Comparison of ENCODE assay signal across 19 cellular contexts in the genomic region with DNA sequence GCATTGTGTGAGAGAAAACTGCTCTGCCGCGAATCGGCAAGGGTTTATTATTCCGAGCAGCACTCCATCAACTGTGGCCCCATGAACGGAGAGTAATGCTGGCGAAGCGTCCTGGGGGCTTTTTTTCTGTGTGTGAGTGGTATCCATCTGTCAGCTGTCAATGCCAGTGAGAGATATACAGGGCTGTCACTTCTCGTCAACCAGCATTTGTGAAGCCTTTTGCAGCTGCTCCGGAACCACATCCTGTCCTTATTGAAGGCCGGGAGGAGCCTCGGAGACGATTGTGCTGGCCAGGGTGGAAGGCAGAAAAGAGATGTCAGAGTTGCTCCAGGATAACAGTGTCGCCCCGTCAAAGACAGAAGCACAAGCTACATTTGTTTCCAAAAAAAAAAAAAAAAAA.
DNase-seq lines count a peak whose midpoint lies in the region; TF ChIP-seq lines count a peak whose summit lies in the region.
"Had no signal": no experiment of that assay in that cellular context is flagged by ENCODE, and none has a peak within 500 bp of the region (broad histone marks: within the 10 kb centered on the region; RNA-seq: fewer than 3 reads in every experiment).

No MANE protein-coding gene starts in this region.

- no peak for TF ChIP-seq POLR2A in thyroid gland (IDR thresholded peaks at IDR 0.05)

- TF ChIP-seq CTCF in thyroid gland (IDR thresholded peaks at IDR 0.05) = no peak

- peak; percentile 18 for DNase-seq in NCI-H526 treated with DMSO at 0.1 percent for 48 hours (lab: John Stamatoyannopoulos, UW)
- no peak for DNase-seq in NCI-H526 (lab: John Stamatoyannopoulos, UW)
- peak; percentile 44 for DNase-seq in NCI-H748 treated with DMSO at 0.1 percent for 48 hours (lab: John Stamatoyannopoulos, UW)
- peak; percentile 1 for DNase-seq in globus pallidus (ENCODE audit: low spot score)
- DNase-seq in activated CD8-positive, alpha-beta memory T cell treated with anti-CD3 and anti-CD28 coated beads for 24 hours = no peak
- DNase-seq in thyroid gland = no peak
- no peak for DNase-seq in COLO829 (ENCODE audit: low spot score)
- DNase-seq: activated CD4-positive, alpha-beta T cell treated with anti-CD3 and anti-CD28 coated beads, Interleukin-2, amount 10 ng/mL, durations not matched to agents 24 days and 14 days; activated T-cell treated with anti-CD3 and anti-CD28 coated beads, Interleukin-2, amount 50 U/mL, for 4 hours; adrenal gland; cortex of kidney; esophagus squamous epithelium; lower lobe of right lung; NCI-H2081; RPMI8226; T-helper 2 cell had no signal

- WGBS in thyroid gland, 2 donors = 60 to 65% methylated on average over 14 of the region's 14 CpGs

- no peaks in the 10 kb centered on the region for H3K9me3 ChIP-seq in skeletal muscle satellite cell (replicated peaks; ENCODE audit: low read length)
- H3K9me3 ChIP-seq in thyroid gland = no peaks in the 10 kb centered on the region
- H3K9me3 ChIP-seq: adrenal gland, esophagus squamous epithelium, HAP-1, lower lobe of right lung had no signal

- H3K4me1 ChIP-seq in skeletal muscle satellite cell (ENCODE audit: control insufficient read depth, insufficient read depth, low read length) (peaks cover 7% of the 10 kb centered on the region), thyroid gland (no peaks in the 10 kb centered on the region)
- H3K4me1 ChIP-seq: adrenal gland, HAP-1, lower lobe of right lung had no signal

- H3K4me3 ChIP-seq in skeletal muscle satellite cell (ENCODE audit: low read length) (peak overlapping the region; percentile 60), thyroid gland (replicated peaks in 1 of 3) (no peak overlapping the region)
- H3K4me3 ChIP-seq: adrenal gland, esophagus squamous epithelium, HAP-1, lower lobe of right lung had no signal

- intact Hi-C loops in thyroid gland (cut with DNase I) = no loop called here

- no peaks in the 10 kb centered on the region for H3K27me3 ChIP-seq in skeletal muscle satellite cell (ENCODE audit: control insufficient read depth, insufficient read depth, low read length)
- no peaks in the 10 kb centered on the region for H3K27me3 ChIP-seq in thyroid gland
- H3K27me3 ChIP-seq: adrenal gland had no signal

- H3K36me3 ChIP-seq in skeletal muscle satellite cell (ENCODE audit: insufficient read depth, low read length) (no peaks in the 10 kb centered on the region), thyroid gland (no peaks in the 10 kb centered on the region)
- H3K36me3 ChIP-seq: adrenal gland, esophagus squamous epithelium, HAP-1, lower lobe of right lung had no signal

- peak overlapping the region; percentile 78 for H3K4me2 ChIP-seq in skeletal muscle satellite cell (ENCODE audit: low read length)
- H3K4me2 ChIP-seq: KMS-11 had no signal

- H3K27ac ChIP-seq in thyroid gland = no peak overlapping the region
- H3K27ac ChIP-seq: adrenal gland, esophagus squamous epithelium, KMS-11, lower lobe of right lung had no signal

- H3K9ac ChIP-seq in skeletal muscle satellite cell (ENCODE audit: low read depth, low read length) = peak overlapping the region; percentile 58
- H3K9ac ChIP-seq: KMS-11 had no signal

Comparison
In these comparisons a context has a peak if more than half of its experiments do, and no peak if none do; other contexts are left out.
1. DNase-seq: peak in NCI-H526 treated with DMSO at 0.1 percent for 48 hours (single experiment), NCI-H748 treated with DMSO at 0.1 percent for 48 hours (single experiment) and globus pallidus (single experiment); none in NCI-H526 (0 of 2), activated CD8-positive, alpha-beta memory T cell treated with anti-CD3 and anti-CD28 coated beads for 24 hours (single experiment), thyroid gland (0 of 2) and COLO829 (single experiment).